ENCODE assay signal across 8 cellular contexts in the genomic region with DNA sequence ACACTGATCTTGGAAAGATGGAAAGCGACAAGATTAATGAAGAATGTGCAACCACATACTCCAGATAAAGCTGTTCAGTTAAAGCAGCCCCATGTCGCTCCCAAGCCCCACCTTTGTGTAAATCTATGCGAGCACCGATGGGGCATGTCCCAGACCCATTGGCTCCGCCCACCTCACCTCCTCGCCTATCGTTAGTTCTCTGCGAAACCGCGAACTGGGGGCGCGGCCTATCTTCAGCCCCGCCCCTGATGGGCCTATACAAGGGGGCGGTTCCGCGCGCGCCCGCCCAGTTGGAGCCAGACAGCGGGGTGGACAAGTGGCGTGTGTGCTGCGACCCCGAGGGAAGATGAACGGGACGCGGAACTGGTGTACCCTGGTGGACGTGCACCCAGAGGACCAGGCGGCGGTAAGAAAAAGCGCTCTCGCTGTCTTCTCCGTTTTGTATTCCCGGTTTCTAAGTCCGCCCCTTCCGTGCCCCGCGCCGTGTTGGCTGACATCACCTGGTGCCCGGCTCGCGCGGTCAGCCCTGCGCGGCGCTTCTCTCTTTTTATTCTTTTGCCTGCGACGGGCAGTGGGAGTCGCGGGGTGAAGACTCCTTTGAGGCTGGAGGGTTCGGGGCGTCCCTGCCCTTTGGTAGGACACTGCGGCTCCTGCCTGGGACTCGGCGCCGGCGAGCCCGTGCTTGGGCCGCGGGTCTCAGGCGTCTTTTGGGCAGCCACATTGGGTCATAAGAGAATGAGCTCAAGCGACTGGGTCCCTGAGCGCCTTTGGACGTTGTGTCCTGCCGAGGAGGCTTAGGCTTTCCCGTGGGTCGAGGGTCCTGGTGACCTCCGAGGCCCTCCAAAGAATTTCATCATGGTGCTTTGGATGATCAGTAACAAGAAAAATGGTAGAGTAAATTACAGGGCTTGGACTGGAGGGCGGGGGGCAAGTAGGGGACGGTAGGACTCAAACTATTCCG. TPM values are rescaled to one million over a fixed set of nuclear protein-coding genes. Genes with fewer than 3 reads are reported as not detected.
DNase-seq lines count a peak whose midpoint lies in the region; ATAC-seq, FAIRE-seq and TF ChIP-seq lines count a peak whose summit lies in the region.

A gene with protein sequence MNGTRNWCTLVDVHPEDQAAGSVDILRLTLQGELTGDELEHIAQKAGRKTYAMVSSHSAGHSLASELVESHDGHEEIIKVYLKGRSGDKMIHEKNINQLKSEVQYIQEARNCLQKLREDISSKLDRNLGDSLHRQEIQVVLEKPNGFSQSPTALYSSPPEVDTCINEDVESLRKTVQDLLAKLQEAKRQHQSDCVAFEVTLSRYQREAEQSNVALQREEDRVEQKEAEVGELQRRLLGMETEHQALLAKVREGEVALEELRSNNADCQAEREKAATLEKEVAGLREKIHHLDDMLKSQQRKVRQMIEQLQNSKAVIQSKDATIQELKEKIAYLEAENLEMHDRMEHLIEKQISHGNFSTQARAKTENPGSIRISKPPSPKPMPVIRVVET (plus strand): TSS at position 289 of the 961 bp plus-strand sequence. CDS start 58 bp downstream, at position 347.

- H3K9me1 ChIP-seq in keratinocyte (ENCODE audit: control insufficient read depth, extremely low read depth, insufficient read depth, low read length), result no peaks in the 10 kb centered on the region

- no peak for TF ChIP-seq EP300 in A549 (IDR thresholded peaks at IDR 0.05)

- peaks cover 48% of the 10 kb centered on the region for H3K79me2 ChIP-seq in keratinocyte (ENCODE audit: control insufficient read depth, insufficient read depth, low read length)

- H4K20me1 ChIP-seq in keratinocyte (ENCODE audit: control insufficient read depth, extremely low read depth, insufficient read depth, low read length), result peaks cover 9% of the 10 kb centered on the region

- CTCF ChIA-PET in A549 (lab: Yijun Ruan, JAX), result interaction anchor here (0.9 to 2.2 kb wide), 13 partner anchors 9 to 297 kb away, joined by 3 to 11 read pairs (median 4); no protein-coding TSS in a partner anchor

- TF ChIP-seq RAD21 in A549 (conservative IDR thresholded peaks at IDR 0.05 in 1 of 2, IDR thresholded peaks at IDR 0.05 in 1 of 2), result peak in 1 of 2 experiments; percentile 7; a peak in 2 of 5 replicates

- TF ChIP-seq CTCF in A549 (IDR thresholded peaks at IDR 0.05), result no peak
- TF ChIP-seq CTCF in keratinocyte (optimal IDR thresholded peaks at IDR 0.05 in 1 of 3, IDR thresholded peaks at IDR 0.05 in 1 of 3, conservative IDR thresholded peaks at IDR 0.05 in 1 of 3; ENCODE audit: extremely low read depth in 1 of 3, insufficient read depth in 2 of 3, low read length in 3 of 3), result no peak

- H3K27me3 ChIP-seq in keratinocyte (ENCODE audit: control insufficient read depth, extremely low read depth, insufficient read depth, low read length), result no peaks in the 10 kb centered on the region

- DNase-seq in A549 (ENCODE audit: low read depth in 1 of 2, low spot score in 1 of 2) (peak; percentile 82 to 94), NCI-H2171 treated with DMSO at 0.1 percent for 48 hours (lab: John Stamatoyannopoulos, UW) (peak; percentile 94), keratinocyte (ENCODE audit: low read depth, low spot score) (peak; percentile 83)
- DNase-seq in activated CD4-positive, CD25-positive, alpha-beta regulatory T cell (lab: John Stamatoyannopoulos, UW), result peak; percentile 84 to 92 (median 88)
- DNase-seq in central memory CD4-positive, alpha-beta T cell, result peak; percentile 91
- peak; percentile 86 to 87 for DNase-seq in stimulated activated CD4-positive, alpha-beta T cell treated with anti-CD3 and anti-CD28 coated beads, Interleukin-15, amount 100 ng/mL, for 1 hour (ENCODE audit: low read depth in 1 of 2, low spot score in 1 of 2)

- peaks cover 0 to 11% of the 10 kb centered on the region in 2 experiments for H3K36me3 ChIP-seq in keratinocyte (ENCODE audit: control insufficient read depth in 2 of 2, extremely low read depth in 1 of 2, insufficient read depth in 2 of 2, low read length in 2 of 2)

- POLR2A ChIA-PET in A549 (lab: Yijun Ruan, JAX), result interaction anchor here (0.5 to 3.0 kb wide), 20 partner anchors 9 to 191 kb away, joined by 3 to 44 read pairs (median 5); a partner anchor contains a TSS

- peaks cover 71% of the 10 kb centered on the region for H3K4me1 ChIP-seq in A549
- H3K4me1 ChIP-seq in keratinocyte (ENCODE audit: control insufficient read depth, extremely low read depth, insufficient read depth, low read length), result peaks cover 52% of the 10 kb centered on the region

- H3K27ac ChIP-seq in A549 (peak within 1 kb of the TSS; percentile 79 to 85), keratinocyte (ENCODE audit: control insufficient read depth, insufficient read depth, low read length) (peak within 1 kb of the TSS; percentile 85)

- H3K9me3 ChIP-seq in A549 (no peaks in the 10 kb centered on the region), keratinocyte (ENCODE audit: control insufficient read depth, low read depth, low read length) (no peaks in the 10 kb centered on the region)

- no peak within 1 kb of the TSS for H2AFZ ChIP-seq in keratinocyte (ENCODE audit: control insufficient read depth, low read length)

- ATAC-seq in A549, result peak; percentile 75 to 88
- peak; percentile 94 for ATAC-seq in GM18867 (IDR thresholded peaks at IDR 0.05; ENCODE audit: unreplicated experiment)
- peak; percentile 87 for ATAC-seq in HG03097 (IDR thresholded peaks at IDR 0.05; ENCODE audit: low FRiP score, unreplicated experiment)

- peak within 1 kb of the TSS; percentile 93 for H3K9ac ChIP-seq in keratinocyte (ENCODE audit: control insufficient read depth, extremely low read depth, insufficient read depth, low read length)

- dilution Hi-C loops in keratinocyte (cut with MboI; ENCODE audit: extremely low pct_ligation_motif_present, low sequenced_read_pairs), result no loop called here

- under 1% methylated on average over 46 of the region's 70 CpGs for WGBS in A549 (ENCODE audit: missing lambda C conversion rate)

- H3K4me2 ChIP-seq in A549 (peak within 1 kb of the TSS; percentile 96), keratinocyte (ENCODE audit: control insufficient read depth, extremely low read depth, insufficient read depth, low read depth, low read length) (peak within 1 kb of the TSS; percentile 84)

- H3K4me3 ChIP-seq in A549 (peak within 1 kb of the TSS; percentile 93), keratinocyte (ENCODE audit: control insufficient read depth in 2 of 3, extremely low read depth in 1 of 3, insufficient read depth in 2 of 3, low read depth in 1 of 3, low read length in 3 of 3) (peak within 1 kb of the TSS; percentile 67 to 95 (median 94))

- no peak for FAIRE-seq in A549 (lab: Jason Lieb, UNC)
- FAIRE-seq in keratinocyte (lab: Jason Lieb, UNC), result no peak

- TF ChIP-seq POLR2A in A549 (IDR thresholded peaks at IDR 0.05; ENCODE audit: low read length), result peak; percentile 100

TF ChIP-seq in A549, 52 proteins besides CTCF, POLR2A, EP300 and RAD21 (continues in another document):
- TF ChIP-seq GATA3 (IDR thresholded peaks at IDR 0.05; ENCODE audit: borderline replicate concordance), result 0 out of 2 replicates have a peak, but pooled peaks have one; percentile 17
- TF ChIP-seq MYC (IDR thresholded peaks at IDR 0.05; ENCODE audit: borderline replicate concordance, low read length), result no peak
- no peak for TF ChIP-seq SREBF2 (IDR thresholded peaks at IDR 0.05)
- TF ChIP-seq TP53 (CRISPR knock-in tag; IDR thresholded peaks at IDR 0.05), result no peak
- no peak for TF ChIP-seq ESRRA (IDR thresholded peaks at IDR 0.05; ENCODE audit: borderline replicate concordance, low read length)
- no peak for TF ChIP-seq NPAS2 (CRISPR knock-in tag; IDR thresholded peaks at IDR 0.05; ENCODE audit: borderline replicate concordance)
- no peak for TF ChIP-seq RCOR1 (IDR thresholded peaks at IDR 0.05; ENCODE audit: low read depth, low read length)
- no peak for TF ChIP-seq CBX2 (IDR thresholded peaks at IDR 0.05; ENCODE audit: borderline replicate concordance, low read depth)
- TF ChIP-seq FOXS1 (CRISPR knock-in tag; IDR thresholded peaks at IDR 0.05), result no peak
- no peak for TF ChIP-seq FOSB (CRISPR knock-in tag; IDR thresholded peaks at IDR 0.05)
- no peak for TF ChIP-seq ZC3H11A (IDR thresholded peaks at IDR 0.05)

RNA-seq across cellular contexts. Expression of the gene that starts here (rescaled TPM):
- polyA plus RNA-seq in A549 (2011; rRNA removed) (24.5 and 27.5 TPM in 2 replicates), A549 (2017; fragmentation: RNase III; extraction: RNeasy Plus Mini Kit Qiagen cat#74134 plus additional on column Dnase treatment) (21.1 to 31.1 TPM (median 26.7 TPM) in 3 replicates), keratinocyte (70.0 to 82.3 TPM (median 80.1 TPM) in 3 replicates)
- 22.2 and 25.7 TPM in 2 replicates for polyA plus RNA-seq in A549 (2012; cell fraction: cytosol; rRNA removed)
- polyA plus RNA-seq in A549 (2012; cell fraction: nucleus; rRNA removed), result 27.5 and 41.8 TPM in 2 replicates
- 13.3 and 24.4 TPM in 2 replicates for polyA minus RNA-seq in A549 (2011; rRNA and poly(A)+ RNA removed)
- 232 TPM for polyA plus RNA-seq in keratinocyte (2011; ENCODE audit: low read depth)
- polyA plus RNA-seq in keratinocyte (2011; cell fraction: cytosol; rRNA removed), result 68.6 and 92.2 TPM in 2 replicates
- polyA plus RNA-seq in keratinocyte (2011; cell fraction: nucleus; rRNA removed), result 155 and 156 TPM in 2 replicates
- 65.9 and 73.6 TPM in 2 replicates for polyA plus RNA-seq in keratinocyte (2012; ENCODE audit: low replicate concordance)
- 52.3 to 67.8 TPM (median 57.4 TPM) in 3 replicates for polyA minus RNA-seq in keratinocyte
- polyA minus RNA-seq in keratinocyte (2011; cell fraction: cytosol; rRNA and poly(A)+ RNA removed), result 54.3 TPM
- polyA minus RNA-seq in keratinocyte (2011; cell fraction: nucleus; rRNA and poly(A)+ RNA removed), result 52.9 and 96.0 TPM in 2 replicates

Comparison
In these comparisons a context has a peak if more than half of its experiments do, and no peak if none do; other contexts are left out.
1. Peak in every context shown above with its lines: DNase-seq, ATAC-seq, H3K4me3 ChIP-seq and H3K27ac ChIP-seq.